2 cellular contexts compared by ENCODE assay signal in the genomic region with DNA sequence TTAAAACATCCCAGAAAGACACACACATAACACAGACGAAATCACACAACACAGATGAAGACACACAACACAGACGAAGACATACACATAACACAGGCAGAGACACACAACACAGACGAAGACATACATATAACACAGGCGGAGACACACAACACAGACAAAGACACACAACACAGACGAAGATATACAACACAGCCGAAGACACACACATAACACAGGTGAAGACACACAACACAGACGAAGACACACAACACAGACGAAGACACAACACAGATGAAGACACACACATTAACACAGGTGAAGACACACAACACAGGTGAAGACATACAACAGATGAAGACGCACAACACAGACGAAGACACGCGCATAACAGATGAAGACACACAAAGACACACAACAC.
TF ChIP-seq lines count a peak whose summit lies in the region.

No MANE protein-coding gene starts in this region.

TF ChIP-seq in GM12891, 5 proteins besides CTCF, POLR2A, EP300 and RAD21 (continued from another document):
- TF ChIP-seq SPI1 (IDR thresholded peaks at IDR 0.05; ENCODE audit: low read depth, low read length), result no peak
TF ChIP-seq in GM12891: peak in this region for 0.

TF ChIP-seq in GM12878, 131 proteins besides CTCF, POLR2A, EP300 and RAD21 (continued from another document):
- TF ChIP-seq, protein P1, sequence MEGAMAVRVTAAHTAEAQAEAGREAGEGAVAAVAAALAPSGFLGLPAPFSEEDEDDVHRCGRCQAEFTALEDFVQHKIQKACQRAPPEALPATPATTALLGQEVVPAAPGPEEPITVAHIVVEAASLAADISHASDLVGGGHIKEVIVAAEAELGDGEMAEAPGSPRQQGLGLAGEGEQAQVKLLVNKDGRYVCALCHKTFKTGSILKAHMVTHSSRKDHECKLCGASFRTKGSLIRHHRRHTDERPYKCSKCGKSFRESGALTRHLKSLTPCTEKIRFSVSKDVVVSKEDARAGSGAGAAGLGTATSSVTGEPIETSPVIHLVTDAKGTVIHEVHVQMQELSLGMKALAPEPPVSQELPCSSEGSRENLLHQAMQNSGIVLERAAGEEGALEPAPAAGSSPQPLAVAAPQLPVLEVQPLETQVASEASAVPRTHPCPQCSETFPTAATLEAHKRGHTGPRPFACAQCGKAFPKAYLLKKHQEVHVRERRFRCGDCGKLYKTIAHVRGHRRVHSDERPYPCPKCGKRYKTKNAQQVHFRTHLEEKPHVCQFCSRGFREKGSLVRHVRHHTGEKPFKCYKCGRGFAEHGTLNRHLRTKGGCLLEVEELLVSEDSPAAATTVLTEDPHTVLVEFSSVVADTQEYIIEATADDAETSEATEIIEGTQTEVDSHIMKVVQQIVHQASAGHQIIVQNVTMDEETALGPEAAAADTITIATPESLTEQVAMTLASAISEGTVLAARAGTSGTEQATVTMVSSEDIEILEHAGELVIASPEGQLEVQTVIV (IDR thresholded peaks at IDR 0.05; ENCODE audit: borderline replicate concordance, partially characterized antibody), result no peak
- TF ChIP-seq IRF4 (IDR thresholded peaks at IDR 0.05; ENCODE audit: low read depth, low read length) (no peak), ESRRA (IDR thresholded peaks at IDR 0.05; ENCODE audit: low read length) (no peak), BACH1 (IDR thresholded peaks at IDR 0.05; ENCODE audit: borderline replicate concordance) (no peak), STAT1 (conservative IDR thresholded peaks at IDR 0.05) (no peak)
- TF ChIP-seq, protein P2, sequence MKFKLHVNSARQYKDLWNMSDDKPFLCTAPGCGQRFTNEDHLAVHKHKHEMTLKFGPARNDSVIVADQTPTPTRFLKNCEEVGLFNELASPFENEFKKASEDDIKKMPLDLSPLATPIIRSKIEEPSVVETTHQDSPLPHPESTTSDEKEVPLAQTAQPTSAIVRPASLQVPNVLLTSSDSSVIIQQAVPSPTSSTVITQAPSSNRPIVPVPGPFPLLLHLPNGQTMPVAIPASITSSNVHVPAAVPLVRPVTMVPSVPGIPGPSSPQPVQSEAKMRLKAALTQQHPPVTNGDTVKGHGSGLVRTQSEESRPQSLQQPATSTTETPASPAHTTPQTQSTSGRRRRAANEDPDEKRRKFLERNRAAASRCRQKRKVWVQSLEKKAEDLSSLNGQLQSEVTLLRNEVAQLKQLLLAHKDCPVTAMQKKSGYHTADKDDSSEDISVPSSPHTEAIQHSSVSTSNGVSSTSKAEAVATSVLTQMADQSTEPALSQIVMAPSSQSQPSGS (IDR thresholded peaks at IDR 0.05; ENCODE audit: low read length), result no peak
- TF ChIP-seq, protein P3, sequence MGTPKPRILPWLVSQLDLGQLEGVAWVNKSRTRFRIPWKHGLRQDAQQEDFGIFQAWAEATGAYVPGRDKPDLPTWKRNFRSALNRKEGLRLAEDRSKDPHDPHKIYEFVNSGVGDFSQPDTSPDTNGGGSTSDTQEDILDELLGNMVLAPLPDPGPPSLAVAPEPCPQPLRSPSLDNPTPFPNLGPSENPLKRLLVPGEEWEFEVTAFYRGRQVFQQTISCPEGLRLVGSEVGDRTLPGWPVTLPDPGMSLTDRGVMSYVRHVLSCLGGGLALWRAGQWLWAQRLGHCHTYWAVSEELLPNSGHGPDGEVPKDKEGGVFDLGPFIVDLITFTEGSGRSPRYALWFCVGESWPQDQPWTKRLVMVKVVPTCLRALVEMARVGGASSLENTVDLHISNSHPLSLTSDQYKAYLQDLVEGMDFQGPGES (IDR thresholded peaks at IDR 0.05), result no peak
